Comparison of ENCODE assay signal across 27 cellular contexts in the genomic region with DNA sequence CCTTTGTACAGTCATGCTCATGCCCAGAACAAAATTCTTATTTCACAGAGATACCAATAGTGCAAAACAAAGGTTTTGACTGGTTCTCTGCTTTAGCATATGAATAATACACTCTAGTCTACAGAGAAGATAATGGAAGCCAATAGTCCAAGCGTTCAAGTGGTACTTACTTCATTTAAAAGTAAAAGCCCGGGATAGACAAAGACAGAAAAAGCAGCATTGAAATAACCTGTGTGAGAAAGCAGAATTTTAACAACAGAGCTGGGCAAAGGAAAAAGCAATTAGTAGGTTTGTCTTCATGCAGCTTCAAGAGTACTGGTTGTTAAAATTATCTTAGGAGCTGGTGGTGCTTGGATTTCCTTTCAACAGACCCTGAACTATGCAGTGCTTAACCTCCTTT.
"Had no signal": no experiment of that assay in that cellular context is flagged by ENCODE, and none has a peak within 500 bp of the region (broad histone marks: within the 10 kb centered on the region; RNA-seq: fewer than 3 reads in every experiment).

No MANE protein-coding gene starts in this region.

- H3K36me3 ChIP-seq: neural progenitor cell, ovary, right lobe of liver, sigmoid colon, stomach, thoracic aorta, thyroid gland, tibial nerve, upper lobe of left lung, vagina had no signal

- H3K4me1 Mint-ChIP-seq: stimulated activated effector memory CD8-positive, alpha-beta T cell treated with anti-CD3 and anti-CD28 coated beads, Interleukin-12 subunit alpha, Interleukin-12 subunit beta, amount 100 ng/mL, for 72 hours had no signal

- H3K4me3 Mint-ChIP-seq: nephron; neural progenitor cell; stimulated activated effector memory CD8-positive, alpha-beta T cell treated with anti-CD3 and anti-CD28 coated beads, Interleukin-12 subunit alpha, Interleukin-12 subunit beta, amount 100 ng/mL, for 72 hours; stimulated activated naive B cell treated with anti-CD40 and anti-IgM and Interleukin-4, amounts not matched to agents 10 μg/mL and 1 μg/mL and 100 μg/mL, for 72 hours; stimulated activated naive CD8-positive, alpha-beta T cell treated with anti-CD3 and anti-CD28 coated beads, Interleukin-15, Interleukin-2, amounts not matched to agents 100 ng/mL and 50 ng/mL, for 24 hours had no signal

- H3K9me3 Mint-ChIP-seq: nephron; neural progenitor cell; stimulated activated effector memory CD8-positive, alpha-beta T cell treated with anti-CD3 and anti-CD28 coated beads, Interleukin-12 subunit alpha, Interleukin-12 subunit beta, amount 100 ng/mL, for 72 hours had no signal

- H3K36me3 Mint-ChIP-seq: neural progenitor cell; stimulated activated effector memory CD8-positive, alpha-beta T cell treated with anti-CD3 and anti-CD28 coated beads, Interleukin-12 subunit alpha, Interleukin-12 subunit beta, amount 100 ng/mL, for 72 hours; stimulated activated naive B cell treated with anti-CD40 and anti-IgM and Interleukin-4, amounts not matched to agents 10 μg/mL and 1 μg/mL and 100 μg/mL, for 72 hours had no signal

- H3K27me3 ChIP-seq: neural progenitor cell, ovary, right lobe of liver, sigmoid colon, stomach, thyroid gland, tibial nerve, upper lobe of left lung, vagina had no signal

- H3K27ac ChIP-seq: neural progenitor cell, ovary, parathyroid adenoma, psoas muscle, right lobe of liver, sigmoid colon, stomach, thoracic aorta, thyroid gland, tibial nerve, upper lobe of left lung, vagina had no signal

- H3K79me2 ChIP-seq: parathyroid adenoma had no signal

- DNase-seq: occipital lobe; ovary; posterior cingulate gyrus; psoas muscle; right cardiac atrium; right lobe of liver; sigmoid colon; small intestine; stimulated activated CD4-positive, alpha-beta T cell treated with anti-CD3 and anti-CD28 coated beads, Interleukin-15, amount 100 ng/mL, for 24 hours; stimulated activated CD4-positive, alpha-beta T cell treated with anti-CD3 and anti-CD28 coated beads, Interleukin-2, amount 100 ng/mL, for 24 hours; stimulated activated CD4-positive, alpha-beta T cell treated with anti-CD3 and anti-CD28 coated beads, Interleukin-2, amount 100 ng/mL, for 48 hours; stimulated activated CD4-positive, alpha-beta T cell treated with anti-CD3 and anti-CD28 coated beads, Interleukin-4, amount 100 ng/mL, for 24 hours; stimulated activated naive B cell treated with anti-CD40 and anti-IgM and Interleukin-4, amounts not matched to agents 10 μg/mL and 1 μg/mL and 100 μg/mL, for 72 hours; stimulated activated naive CD4-positive, alpha-beta T cell treated with Interleukin-2 at 50 U/mL for 16 hours; stomach; thyroid gland; trophoblast cell; upper lobe of left lung had no signal

- ATAC-seq: psoas muscle; right cardiac atrium; right lobe of liver; stimulated activated effector memory CD8-positive, alpha-beta T cell treated with anti-CD3 and anti-CD28 coated beads, Interleukin-12 subunit alpha, Interleukin-12 subunit beta, amount 100 ng/mL, for 72 hours; stimulated activated naive B cell treated with anti-CD40 and anti-IgM and Interleukin-4, amounts not matched to agents 10 μg/mL and 1 μg/mL and 100 μg/mL, for 72 hours had no signal

- H3K4me2 ChIP-seq: neural progenitor cell had no signal

- H3K9ac ChIP-seq: neural progenitor cell, parathyroid adenoma had no signal

- H3K27ac Mint-ChIP-seq: nephron; neural progenitor cell; progenitor cell of endocrine pancreas; stimulated activated effector memory CD8-positive, alpha-beta T cell treated with anti-CD3 and anti-CD28 coated beads, Interleukin-12 subunit alpha, Interleukin-12 subunit beta, amount 100 ng/mL, for 72 hours; stimulated activated naive CD8-positive, alpha-beta T cell treated with anti-CD3 and anti-CD28 coated beads, Interleukin-15, Interleukin-2, amounts not matched to agents 100 ng/mL and 50 ng/mL, for 24 hours had no signal

- H3K27me3 Mint-ChIP-seq: progenitor cell of endocrine pancreas; stimulated activated naive B cell treated with anti-CD40 and anti-IgM and Interleukin-4, amounts not matched to agents 10 μg/mL and 1 μg/mL and 100 μg/mL, for 72 hours; stimulated activated naive CD8-positive, alpha-beta T cell treated with anti-CD3 and anti-CD28 coated beads, Interleukin-15, Interleukin-2, amounts not matched to agents 100 ng/mL and 50 ng/mL, for 24 hours had no signal

- H2AFZ ChIP-seq: neural progenitor cell, parathyroid adenoma had no signal

- H3K4me1 ChIP-seq: right lobe of liver, sigmoid colon, stomach, thyroid gland, tibial nerve, vagina had no signal

- H3K4me3 ChIP-seq: neural progenitor cell, ovary, psoas muscle, sigmoid colon, stomach, thoracic aorta, thyroid gland, tibial nerve, upper lobe of left lung, vagina had no signal

- H3K9me3 ChIP-seq: ovary, psoas muscle, right lobe of liver, sigmoid colon, stomach, thoracic aorta, thyroid gland, upper lobe of left lung, vagina had no signal
